In genomic region chr2:241358470-241358869, GRCh38 we compare ENCODE assay signal across 9 cellular contexts. TPM values are rescaled to one million over a fixed set of nuclear protein-coding genes. Genes with fewer than 3 reads are reported as not detected.
A peak's percentile ranks its signal among the peaks of the same experiment; 100 is the strongest.
DNase-seq lines count a peak whose midpoint lies in the region; ATAC-seq and TF ChIP-seq lines count a peak whose summit lies in the region.
"Had no signal": no experiment of that assay in that cellular context is flagged by ENCODE, and none has a peak within 500 bp of the region (broad histone marks: within the 10 kb centered on the region; RNA-seq: fewer than 3 reads in every experiment).

No MANE protein-coding gene starts in this region.

- H3K4me3 Mint-ChIP-seq in CD4-positive, alpha-beta T cell: peak overlapping the region; percentile 60
- peak overlapping the region in 3 of 10 donors; percentile 19 to 77 (median 44) for H3K4me3 Mint-ChIP-seq in naive thymus-derived CD8-positive, alpha-beta T cell

- no peaks in the 10 kb centered on the region for H3K27me3 Mint-ChIP-seq in CD4-positive, alpha-beta T cell
- H3K27me3 Mint-ChIP-seq in naive thymus-derived CD8-positive, alpha-beta T cell: no peaks in the 10 kb centered on the region

- H3K36me3 Mint-ChIP-seq in CD4-positive, alpha-beta T cell (ENCODE audit: low read depth): peaks cover 15% of the 10 kb centered on the region
- H3K36me3 Mint-ChIP-seq in naive thymus-derived CD8-positive, alpha-beta T cell: peaks cover 0 to 2% (median 0%) of the 10 kb centered on the region in 3 donors

- WGBS in hepatocyte (ENCODE audit: low lambda C conversion rate, missing lambda C conversion rate): 92% methylated on average over 5 of the region's 5 CpGs

- no peak overlapping the region for H3K4me3 ChIP-seq in hepatocyte
- H3K4me3 ChIP-seq in coronary artery: no peak overlapping the region

- intact Hi-C loops in CD4-positive, alpha-beta T cell (cut with DNase I, micrococcal nuclease): loop anchor here (2.0 to 5.0 kb wide), 7 partner anchors 144 to 791 kb away; partner anchors contain the start of genes D2HGDH (in 1 of the 2), DTYMK (in 1 of the 2), ING5 (in 1 of the 2) and RNPEPL1 (in 1 of the 2)

- peaks cover 28% of the 10 kb centered on the region for H3K4me1 Mint-ChIP-seq in CD4-positive, alpha-beta T cell (ENCODE audit: low read depth)
- H3K4me1 Mint-ChIP-seq in naive thymus-derived CD8-positive, alpha-beta T cell: peaks cover 8 to 39% (median 29%) of the 10 kb centered on the region in 4 donors

- no peaks in the 10 kb centered on the region for H3K27me3 ChIP-seq in CD4-positive, alpha-beta T cell (ENCODE audit: control insufficient read depth, insufficient read depth, low read length)
- H3K27me3 ChIP-seq in hepatocyte: no peaks in the 10 kb centered on the region

- peaks cover 31% of the 10 kb centered on the region for H4K20me1 ChIP-seq in hepatocyte (ENCODE audit: insufficient read depth, poor library complexity, severe bottlenecking)

- no peak overlapping the region for H3K27ac ChIP-seq in CD4-positive, alpha-beta T cell (ENCODE audit: low read depth, low read length)
- H3K27ac ChIP-seq in hepatocyte (no peak overlapping the region), coronary artery (no peak overlapping the region)

- POLR2A ChIA-PET in CD4-positive, alpha-beta T cell (lab: Charles Lee): interaction anchor here (1.0 to 1.1 kb wide), 3 partner anchors 23 to 85 kb away, joined by 3 read pairs; partner anchors contain the start of genes HDLBP and SEPTIN2
- POLR2A ChIA-PET in naive thymus-derived CD8-positive, alpha-beta T cell (lab: Charles Lee): interaction anchor here (1.5 to 1.6 kb wide), 2 partner anchors 42 to 44 kb away, joined by 5 read pairs; no protein-coding TSS in a partner anchor

- H3K4me2 ChIP-seq in hepatocyte: peak overlapping the region; percentile 92

- H3K9me3 Mint-ChIP-seq in CD4-positive, alpha-beta T cell: no peaks in the 10 kb centered on the region
- H3K9me3 Mint-ChIP-seq in naive thymus-derived CD8-positive, alpha-beta T cell: no peaks in the 10 kb centered on the region

- no peak for DNase-seq in CD4-positive, alpha-beta T cell
- DNase-seq in NOMO-1 (lab: John Stamatoyannopoulos, UW; ENCODE audit: unreplicated experiment in 2 of 2) (peak; percentile 58 to 90), hepatocyte (ENCODE audit: low spot score) (no peak), coronary artery (ENCODE audit: low spot score) (no peak), GOT3 (lab: John Stamatoyannopoulos, UW) (no peak)
- no peak for DNase-seq in naive thymus-derived CD8-positive, alpha-beta T cell
- DNase-seq: DND-41 had no signal

- no peak for TF ChIP-seq CTCF in CD4-positive, alpha-beta T cell (IDR thresholded peaks at IDR 0.05)
- TF ChIP-seq CTCF in hepatocyte (IDR thresholded peaks at IDR 0.05; ENCODE audit: poor library complexity): no peak
- no peak for TF ChIP-seq CTCF in coronary artery (IDR thresholded peaks at IDR 0.05)

- CTCF ChIA-PET in CD4-positive, alpha-beta T cell (lab: Charles Lee): no interaction called here

- peaks cover 28% of the 10 kb centered on the region for H3K4me1 ChIP-seq in hepatocyte (ENCODE audit: insufficient read depth)

- peaks cover 70% of the 10 kb centered on the region for H3K79me2 ChIP-seq in hepatocyte

- H2AFZ ChIP-seq in hepatocyte: no peak overlapping the region

- no peaks in the 10 kb centered on the region for H3K9me3 ChIP-seq in CD4-positive, alpha-beta T cell (ENCODE audit: control insufficient read depth, low read length)
- no peaks in the 10 kb centered on the region for H3K9me3 ChIP-seq in hepatocyte (ENCODE audit: low read depth)

- no peaks in the 10 kb centered on the region for H3K9me2 ChIP-seq in hepatocyte (replicated peaks; ENCODE audit: insufficient read depth)

- H3K36me3 ChIP-seq in hepatocyte (replicated peaks; ENCODE audit: insufficient read depth, low read depth): no peaks in the 10 kb centered on the region

- no peak overlapping the region for H3K27ac Mint-ChIP-seq in CD4-positive, alpha-beta T cell
- H3K27ac Mint-ChIP-seq in naive thymus-derived CD8-positive, alpha-beta T cell: peak overlapping the region in 2 of 10 donors; percentile 9 to 11

- ATAC-seq in CD4-positive, alpha-beta T cell (ENCODE audit: poor library complexity): no peak
- peak; percentile 24 for ATAC-seq in GM21367 (IDR thresholded peaks at IDR 0.05; ENCODE audit: unreplicated experiment)
- no peak for ATAC-seq in HG03280 (IDR thresholded peaks at IDR 0.05; ENCODE audit: unreplicated experiment)
- ATAC-seq in naive thymus-derived CD8-positive, alpha-beta T cell: no peak

RNA-seq across cellular contexts. Expression of gene FARP2, which starts 2.4 kb away (rescaled TPM):
- 10 to 100 TPM; 17.2 to 18.3 TPM for total RNA-seq in CD4-positive, alpha-beta T cell
- total RNA-seq in hepatocyte: 29.1 and 29.3 TPM in 2 replicates
- 28.4 and 29.6 TPM in 2 replicates for polyA plus RNA-seq in hepatocyte
- total RNA-seq in naive thymus-derived CD8-positive, alpha-beta T cell: 10 to 100 TPM; 20.1 to 22.9 TPM
- 1 to 10 TPM; 3.4 to 5.8 (median 4.0) TPM for polyA plus RNA-seq in naive thymus-derived CD8-positive, alpha-beta T cell

RNA-seq across cellular contexts. Expression of gene SEPTIN2, which starts 42.7 kb away (rescaled TPM):
- total RNA-seq in CD4-positive, alpha-beta T cell: 100 to 1,000 TPM; 189 to 196 TPM
- total RNA-seq in hepatocyte: 373 and 388 TPM in 2 replicates
- polyA plus RNA-seq in hepatocyte: 314 and 315 TPM in 2 replicates
- total RNA-seq in naive thymus-derived CD8-positive, alpha-beta T cell: 100 to 1,000 TPM; 303 to 309 TPM
- polyA plus RNA-seq in naive thymus-derived CD8-positive, alpha-beta T cell: 100 to 1,000 TPM; 143 to 182 (median 144) TPM

RNA-seq across cellular contexts. Expression of gene HDLBP, which starts 43.0 kb away (rescaled TPM):
- total RNA-seq in CD4-positive, alpha-beta T cell: 10 to 100 TPM; 82.0 to 97.9 TPM
- 393 and 437 TPM in 2 replicates for total RNA-seq in hepatocyte
- 389 and 394 TPM in 2 replicates for polyA plus RNA-seq in hepatocyte
- 100 to 1,000 TPM; 133 to 148 TPM for total RNA-seq in naive thymus-derived CD8-positive, alpha-beta T cell
- 10 to 100 TPM; 32.2 to 71.1 (median 45.7) TPM for polyA plus RNA-seq in naive thymus-derived CD8-positive, alpha-beta T cell

Comparison
In these comparisons a context has a peak if more than half of its experiments do, and no peak if none do; other contexts are left out.
1. DNase-seq: peak in NOMO-1 (2 of 2); none in CD4-positive, alpha-beta T cell (0 of 10), hepatocyte (single experiment), coronary artery (single experiment), GOT3 (single experiment) and naive thymus-derived CD8-positive, alpha-beta T cell (0 of 10).